Comparison of ENCODE assay signal across 14 cellular contexts in genomic region chr17:53516643-53517042, GRCh38.
DNase-seq lines count a peak whose midpoint lies in the region; ATAC-seq and TF ChIP-seq lines count a peak whose summit lies in the region.
"Had no signal": no experiment of that assay in that cellular context is flagged by ENCODE, and none has a peak within 500 bp of the region (broad histone marks: within the 10 kb centered on the region; RNA-seq: fewer than 3 reads in every experiment).

No MANE protein-coding gene starts in this region.

- WGBS in GM23248 (ENCODE audit: low coverage in 1 of 2, low lambda C conversion rate in 2 of 2, missing lambda C conversion rate in 2 of 2), 2 experiments = 14% methylated on average over 3 of the region's 3 CpGs

- H3K27me3 ChIP-seq in GM23248 (replicated peaks; ENCODE audit: insufficient read depth) = no peaks in the 10 kb centered on the region
- H3K27me3 ChIP-seq in PC-3 (ENCODE audit: low read length) = no peaks in the 10 kb centered on the region
- H3K27me3 ChIP-seq: colonic mucosa, vagina had no signal

- H3K36me3 Mint-ChIP-seq in progenitor cell of endocrine pancreas (ENCODE audit: insufficient read depth) = no peaks in the 10 kb centered on the region

- H3K36me3 ChIP-seq in GM23248 (ENCODE audit: low read depth) (no peaks in the 10 kb centered on the region), PC-3 (ENCODE audit: low read depth, low read length) (no peaks in the 10 kb centered on the region)
- H3K36me3 ChIP-seq: colonic mucosa, vagina had no signal

- CTCF ChIA-PET in PC-3 (lab: Charles Lee) = no interaction called here

- TF ChIP-seq CTCF in PC-3 (conservative IDR thresholded peaks at IDR 0.05; ENCODE audit: low read depth, low read length) (peak; percentile 43), epithelial cell of proximal tubule (conservative IDR thresholded peaks at IDR 0.05; ENCODE audit: low read depth, low read length) (peak; percentile 61), progenitor cell of endocrine pancreas (IDR thresholded peaks at IDR 0.05; ENCODE audit: unreplicated experiment) (peak; percentile 34)

- DNase-seq in GM23248 = peak; percentile 26
- peak; percentile 30 for DNase-seq in PC-3
- DNase-seq in epithelial cell of proximal tubule (ENCODE audit: low read depth) = peak; percentile 13
- DNase-seq in progenitor cell of endocrine pancreas (ENCODE audit: low spot score, unreplicated experiment) = no peak
- DNase-seq in HPDE6-E6E7 (ENCODE audit: extremely low spot score) = no peak
- DNase-seq in activated naive CD4-positive, alpha-beta T cell treated with Interleukin-2 at 50 U/mL for 16 hours = no peak
- DNase-seq: activated CD4-positive, alpha-beta T cell treated with anti-CD3 and anti-CD28 coated beads, Interleukin-2, amount 10 ng/mL, durations not matched to agents 24 days and 14 days; activated effector memory CD4-positive, alpha-beta T cell treated with anti-CD3 and anti-CD28 coated beads, Interleukin-2, amount 50 U/mL, for 16 hours; colonic mucosa; NCI-H2227 treated with DMSO at 0.1 percent for 48 hours; stimulated activated CD8-positive, alpha-beta memory T cell treated with anti-CD3 and anti-CD28 coated beads, Interleukin-4, amount 100 ng/mL, for 48 hours had no signal

- no peak overlapping the region for H2AFZ ChIP-seq in GM23248
- no peak overlapping the region for H2AFZ ChIP-seq in PC-3 (ENCODE audit: low read length)

- intact Hi-C loops in PC-3 (cut with micrococcal nuclease) = no loop called here

- ATAC-seq in PC-3 = no peak
- ATAC-seq in GM21737 (IDR thresholded peaks at IDR 0.05; ENCODE audit: unreplicated experiment) = no peak

- POLR2A ChIA-PET in PC-3 (lab: Charles Lee; ENCODE audit: unreplicated experiment) = no interaction called here

- H3K9ac ChIP-seq in GM23248 = no peak overlapping the region
- no peak overlapping the region for H3K9ac ChIP-seq in PC-3 (ENCODE audit: low read length)

- H3K9me3 ChIP-seq in GM23248 (ENCODE audit: low read depth) (no peaks in the 10 kb centered on the region), PC-3 (ENCODE audit: low read length) (peaks cover 11% of the 10 kb centered on the region)
- H3K9me3 ChIP-seq: colonic mucosa, vagina had no signal

- in situ Hi-C loops in GM23248 (cut with MboI) = no loop called here

- H4K20me1 ChIP-seq in GM23248 (ENCODE audit: insufficient read depth) = no peaks in the 10 kb centered on the region
- no peaks in the 10 kb centered on the region for H4K20me1 ChIP-seq in PC-3 (ENCODE audit: low read length)

- H3K4me1 ChIP-seq in GM23248 (ENCODE audit: insufficient read depth) = no peaks in the 10 kb centered on the region
- no peaks in the 10 kb centered on the region for H3K4me1 ChIP-seq in PC-3 (ENCODE audit: insufficient read depth, low read length)
- H3K4me1 ChIP-seq: colonic mucosa, vagina had no signal

- H3K4me3 ChIP-seq in GM23248 (no peak overlapping the region), PC-3 (ENCODE audit: low read length) (no peak overlapping the region), epithelial cell of proximal tubule (ENCODE audit: low read depth, low read length) (no peak overlapping the region)
- H3K4me3 ChIP-seq: colonic mucosa, skin epidermis, vagina had no signal

- no peaks in the 10 kb centered on the region for H3K27me3 Mint-ChIP-seq in progenitor cell of endocrine pancreas
- H3K27me3 Mint-ChIP-seq: activated CD4-positive, alpha-beta T cell treated with anti-CD3 and anti-CD28 coated beads, Interleukin-2, amount 10 ng/mL, durations not matched to agents 24 days and 14 days had no signal

- peaks cover 7% of the 10 kb centered on the region for H3K9me3 Mint-ChIP-seq in progenitor cell of endocrine pancreas (ENCODE audit: low read depth)

- H3K9me2 ChIP-seq in GM23248 (ENCODE audit: insufficient read depth) (no peaks in the 10 kb centered on the region), PC-3 (replicated peaks; ENCODE audit: low read length) (no peaks in the 10 kb centered on the region)

- BruUV-seq in PC-3 (replicated peaks; lab: Mats Ljungman, UMichigan) = no TSS peak

- no peak overlapping the region for H3K4me3 Mint-ChIP-seq in progenitor cell of endocrine pancreas (ENCODE audit: low read depth)
- H3K4me3 Mint-ChIP-seq: activated CD4-positive, alpha-beta T cell treated with anti-CD3 and anti-CD28 coated beads, Interleukin-2, amount 10 ng/mL, durations not matched to agents 24 days and 14 days had no signal

- peaks cover 2% of the 10 kb centered on the region for H3K4me1 Mint-ChIP-seq in progenitor cell of endocrine pancreas (ENCODE audit: low read depth)
- H3K4me1 Mint-ChIP-seq: activated CD4-positive, alpha-beta T cell treated with anti-CD3 and anti-CD28 coated beads, Interleukin-2, amount 10 ng/mL, durations not matched to agents 24 days and 14 days had no signal

- no peak overlapping the region for H3K27ac Mint-ChIP-seq in progenitor cell of endocrine pancreas
- H3K27ac Mint-ChIP-seq: activated CD4-positive, alpha-beta T cell treated with anti-CD3 and anti-CD28 coated beads, Interleukin-2, amount 10 ng/mL, durations not matched to agents 24 days and 14 days had no signal

- H3K27ac ChIP-seq in GM23248 (no peak overlapping the region), PC-3 (ENCODE audit: low read length) (no peak overlapping the region)
- H3K27ac ChIP-seq: colonic mucosa, skin epidermis, vagina had no signal

- H3K4me2 ChIP-seq in GM23248 (ENCODE audit: unreplicated experiment) = no peak overlapping the region
- no peak overlapping the region for H3K4me2 ChIP-seq in PC-3 (ENCODE audit: low read length)

- H3K79me2 ChIP-seq in GM23248 (ENCODE audit: insufficient read depth) (no peaks in the 10 kb centered on the region), PC-3 (ENCODE audit: low read length) (no peaks in the 10 kb centered on the region)

- H3F3A ChIP-seq in GM23248 (ENCODE audit: insufficient read depth) (no peaks in the 10 kb centered on the region), PC-3 (ENCODE audit: low read length, unreplicated experiment) (no peaks in the 10 kb centered on the region)

Comparison
In these comparisons a context has a peak if more than half of its experiments do, and no peak if none do; other contexts are left out.
1. DNase-seq: peak in GM23248 (single experiment), PC-3 (single experiment) and epithelial cell of proximal tubule (single experiment); none in progenitor cell of endocrine pancreas (single experiment), HPDE6-E6E7 (single experiment) and activated naive CD4-positive, alpha-beta T cell treated with Interleukin-2 at 50 U/mL for 16 hours (single experiment).
2. Peak in every context shown above with its lines, with median percentiles within 50 percentile points of each other: CTCF ChIP-seq.